Comparison of ENCODE assay signal across 8 cellular contexts in genomic region chr17:77958716-77959215, GRCh38. TPM values are rescaled to one million over a fixed set of nuclear protein-coding genes. Genes with fewer than 3 reads are reported as not detected.
DNase-seq lines count a peak whose midpoint lies in the region; TF ChIP-seq lines count a peak whose summit lies in the region.

No MANE protein-coding gene starts in this region.

- peaks cover 28% of the 10 kb centered on the region for H3K27me3 Mint-ChIP-seq in osteocyte (ENCODE audit: unreplicated experiment)

- POLR2A ChIA-PET in HEK293 (lab: Yijun Ruan, JAX) = interaction anchor here (0.5 to 2.3 kb wide), 129 partner anchors 10 to 1574 kb away, joined by 3 to 51 read pairs (median 5); partner anchors contain the start of genes AFMID, MFSD11, SPHK1 and TK1

- peaks cover 37% of the 10 kb centered on the region for H3K4me1 Mint-ChIP-seq in osteocyte (ENCODE audit: unreplicated experiment)

- no peak overlapping the region for H3K4me3 Mint-ChIP-seq in osteocyte (ENCODE audit: unreplicated experiment)

- no peaks in the 10 kb centered on the region for H3K9me3 Mint-ChIP-seq in osteocyte (ENCODE audit: unreplicated experiment)

- DNase-seq in GM12864 (ENCODE audit: low read depth) (no peak), SJCRH30 (no peak), tibial artery (no peak), ureter (ENCODE audit: low spot score) (no peak), ecto neural progenitor cell (ENCODE audit: low spot score) (no peak), osteocyte (ENCODE audit: extremely low spot score, unreplicated experiment) (no peak)

- peaks cover 23% of the 10 kb centered on the region for H3K4me1 ChIP-seq in HEK293 (ENCODE audit: control insufficient read depth, insufficient read depth, low read length)
- H3K4me1 ChIP-seq in SJCRH30 = peaks cover 14% of the 10 kb centered on the region
- peaks cover 0 to 45% (median 15%) of the 10 kb centered on the region in 4 donors for H3K4me1 ChIP-seq in tibial artery

- H3K36me3 ChIP-seq in HEK293 (ENCODE audit: control insufficient read depth in 2 of 2, insufficient read depth in 1 of 2, low read length in 2 of 2) (no peaks in the 10 kb centered on the region), SJCRH30 (no peaks in the 10 kb centered on the region), tibial artery (no peaks in the 10 kb centered on the region)

- TF ChIP-seq CTCF in GM12864 (IDR thresholded peaks at IDR 0.05; ENCODE audit: low read depth, low read length, missing control alignments) = no peak
- TF ChIP-seq CTCF in HEK293 (tag by site-specific recombination; IDR thresholded peaks at IDR 0.05) = no peak
- TF ChIP-seq CTCF in tibial artery (IDR thresholded peaks at IDR 0.05) = no peak
- no peak for TF ChIP-seq CTCF in osteocyte (IDR thresholded peaks at IDR 0.05)

- H3K27ac Mint-ChIP-seq in osteocyte (ENCODE audit: unreplicated experiment) = no peak overlapping the region

- CTCF ChIA-PET in HEK293 (lab: Yijun Ruan, JAX) = interaction anchor here (0.7 to 1.1 kb wide), 6 partner anchors 16 to 66 kb away, joined by 3 to 6 read pairs (median 4); no protein-coding TSS in a partner anchor

- no peaks in the 10 kb centered on the region for H3K36me3 Mint-ChIP-seq in osteocyte (ENCODE audit: unreplicated experiment)

- peak overlapping the region; percentile 89; the same call in 1 of the 2 replicates for H3K27ac ChIP-seq in HEK293 (ENCODE audit: extremely low read depth, low read depth, low read length)
- no peak overlapping the region for H3K27ac ChIP-seq in SJCRH30
- peak overlapping the region; percentile 85 to 89 for H3K27ac ChIP-seq in tibial artery

- peak overlapping the region; percentile 55; the same call in 1 of the 2 replicates for H3K4me3 ChIP-seq in GM12864 (ENCODE audit: low read depth, low read length)
- H3K4me3 ChIP-seq in HEK293 (ENCODE audit: low read depth, low read length) = peak overlapping the region; percentile 69
- peak overlapping the region; percentile 73 for H3K4me3 ChIP-seq in SJCRH30
- H3K4me3 ChIP-seq in iPS-11a (ENCODE audit: low read depth, low read length) = peak overlapping the region; percentile 6
- peak overlapping the region; percentile 66 to 71 for H3K4me3 ChIP-seq in tibial artery

- H3K9me3 ChIP-seq in HEK293 (ENCODE audit: control insufficient read depth, insufficient read depth, low read depth, low read length) (no peaks in the 10 kb centered on the region), SJCRH30 (replicated peaks) (no peaks in the 10 kb centered on the region), tibial artery (no peaks in the 10 kb centered on the region)

- intact Hi-C loops in tibial artery (cut with DNase I; ENCODE audit: low total_unique reads) = loop anchor here (5.0 kb wide), 2 partner anchors 221 to 356 kb away; no protein-coding TSS in a partner anchor

- H3K27me3 ChIP-seq in SJCRH30 (peaks cover 18% of the 10 kb centered on the region; the same call in 1 of the 2 replicates), tibial artery (no peaks in the 10 kb centered on the region)

TF ChIP-seq in HEK293, 187 proteins besides CTCF, POLR2A, EP300 and RAD21:
- TF ChIP-seq, protein P1, sequence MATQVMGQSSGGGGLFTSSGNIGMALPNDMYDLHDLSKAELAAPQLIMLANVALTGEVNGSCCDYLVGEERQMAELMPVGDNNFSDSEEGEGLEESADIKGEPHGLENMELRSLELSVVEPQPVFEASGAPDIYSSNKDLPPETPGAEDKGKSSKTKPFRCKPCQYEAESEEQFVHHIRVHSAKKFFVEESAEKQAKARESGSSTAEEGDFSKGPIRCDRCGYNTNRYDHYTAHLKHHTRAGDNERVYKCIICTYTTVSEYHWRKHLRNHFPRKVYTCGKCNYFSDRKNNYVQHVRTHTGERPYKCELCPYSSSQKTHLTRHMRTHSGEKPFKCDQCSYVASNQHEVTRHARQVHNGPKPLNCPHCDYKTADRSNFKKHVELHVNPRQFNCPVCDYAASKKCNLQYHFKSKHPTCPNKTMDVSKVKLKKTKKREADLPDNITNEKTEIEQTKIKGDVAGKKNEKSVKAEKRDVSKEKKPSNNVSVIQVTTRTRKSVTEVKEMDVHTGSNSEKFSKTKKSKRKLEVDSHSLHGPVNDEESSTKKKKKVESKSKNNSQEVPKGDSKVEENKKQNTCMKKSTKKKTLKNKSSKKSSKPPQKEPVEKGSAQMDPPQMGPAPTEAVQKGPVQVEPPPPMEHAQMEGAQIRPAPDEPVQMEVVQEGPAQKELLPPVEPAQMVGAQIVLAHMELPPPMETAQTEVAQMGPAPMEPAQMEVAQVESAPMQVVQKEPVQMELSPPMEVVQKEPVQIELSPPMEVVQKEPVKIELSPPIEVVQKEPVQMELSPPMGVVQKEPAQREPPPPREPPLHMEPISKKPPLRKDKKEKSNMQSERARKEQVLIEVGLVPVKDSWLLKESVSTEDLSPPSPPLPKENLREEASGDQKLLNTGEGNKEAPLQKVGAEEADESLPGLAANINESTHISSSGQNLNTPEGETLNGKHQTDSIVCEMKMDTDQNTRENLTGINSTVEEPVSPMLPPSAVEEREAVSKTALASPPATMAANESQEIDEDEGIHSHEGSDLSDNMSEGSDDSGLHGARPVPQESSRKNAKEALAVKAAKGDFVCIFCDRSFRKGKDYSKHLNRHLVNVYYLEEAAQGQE (tag by site-specific recombination; IDR thresholded peaks at IDR 0.05) = no peak
- TF ChIP-seq ZNF555 (tag by site-specific recombination; conservative IDR thresholded peaks at IDR 0.05) (no peak), ZNF23 (tag by site-specific recombination; IDR thresholded peaks at IDR 0.05; ENCODE audit: borderline replicate concordance) (no peak), ZBTB26 (tag by site-specific recombination; optimal IDR thresholded peaks at IDR 0.05) (no peak), SP7 (tag by site-specific recombination; IDR thresholded peaks at IDR 0.05) (no peak), ZNF202 (tag by site-specific recombination; IDR thresholded peaks at IDR 0.05; ENCODE audit: borderline replicate concordance) (no peak), ZSCAN4 (tag by site-specific recombination; IDR thresholded peaks at IDR 0.05) (no peak), ZNF660 (tag by site-specific recombination; IDR thresholded peaks at IDR 0.05) (no peak), ZNF248 (tag by site-specific recombination; IDR thresholded peaks at IDR 0.05) (no peak), ZNF747 (tag by site-specific recombination; IDR thresholded peaks at IDR 0.05) (no peak), ZNF155 (tag by site-specific recombination; IDR thresholded peaks at IDR 0.05) (no peak)

RNA-seq across cellular contexts. Expression of gene TNRC6C, which starts 0.3 kb away (rescaled TPM):
- 12.7 and 13.4 TPM in 2 replicates for total RNA-seq in SJCRH30 (2014; rRNA removed; shearing (Covaris generic))
- total RNA-seq in ureter (36.7 TPM), osteocyte (22.8 and 28.7 TPM in 2 replicates)

Comparison
In these comparisons a context has a peak if more than half of its experiments do, and no peak if none do; other contexts are left out.
1. H3K4me3 ChIP-seq: peak in every context shown above with its lines; median percentile 73 in SJCRH30; 69 in HEK293; 68 in tibial artery; 55 in GM12864; 6 in iPS-11a.